Comparison of ENCODE assay signal across 14 cellular contexts in the genomic region with DNA sequence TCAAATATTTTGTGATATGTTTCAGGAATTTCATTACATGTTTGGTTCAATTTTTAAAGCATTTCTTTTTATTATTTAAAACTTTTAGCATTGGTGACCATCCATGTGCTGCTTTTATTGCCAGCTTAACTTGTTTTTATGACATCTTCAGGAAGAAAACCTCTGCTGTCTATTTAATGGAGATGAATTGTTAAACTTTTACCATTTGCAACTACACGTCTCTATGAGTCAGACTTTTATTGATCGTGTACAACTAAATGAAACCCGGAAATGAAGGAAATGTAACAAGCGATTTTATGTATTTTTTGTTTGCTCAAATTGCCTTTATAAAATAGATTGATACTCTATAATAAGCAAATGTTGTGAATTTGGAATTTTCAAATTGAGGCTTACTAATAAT.
A peak's percentile ranks its signal among the peaks of the same experiment; 100 is the strongest.
DNase-seq lines count a peak whose midpoint lies in the region; ATAC-seq and TF ChIP-seq lines count a peak whose summit lies in the region.
"Had no signal": no experiment of that assay in that cellular context is flagged by ENCODE, and none has a peak within 500 bp of the region (broad histone marks: within the 10 kb centered on the region; RNA-seq: fewer than 3 reads in every experiment).

No MANE protein-coding gene starts in this region.

- H3K4me3 ChIP-seq in HEK293 (ENCODE audit: low read depth, low read length), result no peak overlapping the region
- H3K4me3 ChIP-seq in OCI-LY3 (ENCODE audit: low read length), result no peak overlapping the region
- H3K4me3 ChIP-seq in hepatocyte, result no peak overlapping the region
- H3K4me3 ChIP-seq: gastrocnemius medialis had no signal

- H3K27ac ChIP-seq in HEK293 (ENCODE audit: extremely low read depth, low read depth, low read length) (no peak overlapping the region), OCI-LY3 (ENCODE audit: low read length) (no peak overlapping the region), hepatocyte (peak overlapping the region; percentile 83)
- H3K27ac ChIP-seq: gastrocnemius medialis had no signal

- H3K4me1 ChIP-seq in HEK293 (ENCODE audit: control insufficient read depth, insufficient read depth, low read length) (peaks cover 19% of the 10 kb centered on the region), OCI-LY3 (ENCODE audit: low read length) (peaks cover 35% of the 10 kb centered on the region), hepatocyte (ENCODE audit: insufficient read depth) (peaks cover 69% of the 10 kb centered on the region)

- no peak for DNase-seq in hepatocyte (ENCODE audit: low spot score)
- no peak for DNase-seq in stimulated activated effector memory CD8-positive, alpha-beta T cell treated with anti-CD3 and anti-CD28 coated beads, Interleukin-12 subunit alpha, Interleukin-12 subunit beta, amount 100 ng/mL, for 72 hours (ENCODE audit: low spot score in 2 of 2)
- DNase-seq in NCI-H1436 (lab: John Stamatoyannopoulos, UW), result no peak
- DNase-seq in GM19240 (ENCODE audit: insufficient read length, low spot score), result no peak
- DNase-seq in DMS114 treated with DMSO at 0.1 percent for 48 hours (lab: John Stamatoyannopoulos, UW; ENCODE audit: unreplicated experiment), result no peak
- DNase-seq: activated CD8-positive, alpha-beta memory T cell treated with anti-CD3 and anti-CD28 coated beads for 24 hours; erythroblast; GOT3; NCI-H1930; SIG-M5; stimulated activated CD4-positive, alpha-beta T cell treated with anti-CD3 and anti-CD28 coated beads, Interleukin-4, amount 100 ng/mL, for 1 hour had no signal

- peaks cover 66% of the 10 kb centered on the region for H3K4me1 Mint-ChIP-seq in stimulated activated effector memory CD8-positive, alpha-beta T cell treated with anti-CD3 and anti-CD28 coated beads, Interleukin-12 subunit alpha, Interleukin-12 subunit beta, amount 100 ng/mL, for 72 hours

- 32% methylated on average over 4 of the region's 4 CpGs for WGBS in hepatocyte (ENCODE audit: low lambda C conversion rate, missing lambda C conversion rate)

- peak overlapping the region; percentile 68 for H3K27ac Mint-ChIP-seq in stimulated activated effector memory CD8-positive, alpha-beta T cell treated with anti-CD3 and anti-CD28 coated beads, Interleukin-12 subunit alpha, Interleukin-12 subunit beta, amount 100 ng/mL, for 72 hours

- no peak overlapping the region for H2AFZ ChIP-seq in OCI-LY3 (ENCODE audit: low read depth, low read length)
- H2AFZ ChIP-seq in hepatocyte, result no peak overlapping the region

- ATAC-seq in stimulated activated effector memory CD8-positive, alpha-beta T cell treated with anti-CD3 and anti-CD28 coated beads, Interleukin-12 subunit alpha, Interleukin-12 subunit beta, amount 100 ng/mL, for 72 hours, result no peak

- TF ChIP-seq CTCF in HEK293 (tag by site-specific recombination; IDR thresholded peaks at IDR 0.05), result no peak
- TF ChIP-seq CTCF in OCI-LY3 (IDR thresholded peaks at IDR 0.05; ENCODE audit: low read depth, low read length), result no peak
- no peak for TF ChIP-seq CTCF in hepatocyte (IDR thresholded peaks at IDR 0.05; ENCODE audit: poor library complexity)

- H3K9ac ChIP-seq in OCI-LY3 (ENCODE audit: low read length), result no peak overlapping the region

- no peaks in the 10 kb centered on the region for H3K27me3 ChIP-seq in OCI-LY3 (ENCODE audit: low read depth, low read length)
- H3K27me3 ChIP-seq in hepatocyte, result no peaks in the 10 kb centered on the region
- H3K27me3 ChIP-seq: gastrocnemius medialis had no signal

- H4K20me1 ChIP-seq in OCI-LY3 (ENCODE audit: insufficient read depth, low read length), result peaks cover 95% of the 10 kb centered on the region
- H4K20me1 ChIP-seq in hepatocyte (ENCODE audit: insufficient read depth, poor library complexity, severe bottlenecking), result no peaks in the 10 kb centered on the region

- CTCF ChIA-PET in HEK293 (lab: Yijun Ruan, JAX), result interaction anchor here (1.3 kb wide), 1 partner anchor 17 kb away, joined by 5 read pairs; no protein-coding TSS in a partner anchor

- H3K9me3 Mint-ChIP-seq in stimulated activated effector memory CD8-positive, alpha-beta T cell treated with anti-CD3 and anti-CD28 coated beads, Interleukin-12 subunit alpha, Interleukin-12 subunit beta, amount 100 ng/mL, for 72 hours, result no peaks in the 10 kb centered on the region

- POLR2A ChIA-PET in HEK293 (lab: Yijun Ruan, JAX), result interaction anchor here (0.5 kb wide), 1 partner anchor 897 kb away, joined by 4 read pairs; no protein-coding TSS in a partner anchor

- H3K4me3 Mint-ChIP-seq in stimulated activated effector memory CD8-positive, alpha-beta T cell treated with anti-CD3 and anti-CD28 coated beads, Interleukin-12 subunit alpha, Interleukin-12 subunit beta, amount 100 ng/mL, for 72 hours, result peak overlapping the region; percentile 28

- H3K36me3 ChIP-seq in HEK293 (ENCODE audit: control insufficient read depth in 2 of 2, insufficient read depth in 1 of 2, low read length in 2 of 2) (no peaks in the 10 kb centered on the region), OCI-LY3 (replicated peaks; ENCODE audit: low read depth, low read length) (peaks cover 2% of the 10 kb centered on the region), hepatocyte (replicated peaks; ENCODE audit: insufficient read depth, low read depth) (no peaks in the 10 kb centered on the region)
- H3K36me3 ChIP-seq: gastrocnemius medialis had no signal

- H3K9me3 ChIP-seq in HEK293 (ENCODE audit: control insufficient read depth, insufficient read depth, low read depth, low read length) (no peaks in the 10 kb centered on the region), OCI-LY3 (ENCODE audit: insufficient read depth, low read length) (no peaks in the 10 kb centered on the region), hepatocyte (ENCODE audit: low read depth) (no peaks in the 10 kb centered on the region)
- H3K9me3 ChIP-seq: gastrocnemius medialis had no signal

- no peaks in the 10 kb centered on the region for H3K9me2 ChIP-seq in hepatocyte (replicated peaks; ENCODE audit: insufficient read depth)

- H3K4me2 ChIP-seq in OCI-LY3 (ENCODE audit: low read length) (peak overlapping the region; percentile 42), hepatocyte (peak overlapping the region; percentile 59)

- H3K36me3 Mint-ChIP-seq in stimulated activated effector memory CD8-positive, alpha-beta T cell treated with anti-CD3 and anti-CD28 coated beads, Interleukin-12 subunit alpha, Interleukin-12 subunit beta, amount 100 ng/mL, for 72 hours, result peaks cover 15% of the 10 kb centered on the region

- peaks cover 96% of the 10 kb centered on the region for H3K79me2 ChIP-seq in OCI-LY3 (ENCODE audit: low read length)
- peaks cover 43% of the 10 kb centered on the region for H3K79me2 ChIP-seq in hepatocyte

TF ChIP-seq in HEK293, 187 proteins besides CTCF, POLR2A, EP300 and RAD21 (continues in another document):
- TF ChIP-seq YY2 (tag by site-specific recombination; IDR thresholded peaks at IDR 0.05) (no peak), GLI2 (tag by site-specific recombination; IDR thresholded peaks at IDR 0.05; ENCODE audit: borderline replicate concordance, low read depth) (peak; percentile 59; the same call in 1 of the 2 replicates), ZNF449 (tag by site-specific recombination; IDR thresholded peaks at IDR 0.05) (no peak), ZNF843 (tag by site-specific recombination; IDR thresholded peaks at IDR 0.05) (peak; percentile 17; the same call in 1 of the 2 replicates), ZNF473 (tag by site-specific recombination; IDR thresholded peaks at IDR 0.05) (no peak), ZNF362 (tag by site-specific recombination; IDR thresholded peaks at IDR 0.05) (peak; percentile 79; the same call in 1 of the 2 replicates), ZNF629 (tag by site-specific recombination; IDR thresholded peaks at IDR 0.05) (peak; percentile 79), KLF8 (tag by site-specific recombination; IDR thresholded peaks at IDR 0.05) (0 out of 2 replicates have a peak, but pooled peaks have one; percentile 23), ZNF707 (tag by site-specific recombination; IDR thresholded peaks at IDR 0.05) (no peak), GLI4 (tag by site-specific recombination; IDR thresholded peaks at IDR 0.05) (no peak), ZNF558 (tag by site-specific recombination; IDR thresholded peaks at IDR 0.05) (0 out of 2 replicates have a peak, but pooled peaks have one; percentile 41), ZEB2 (tag by site-specific recombination; IDR thresholded peaks at IDR 0.05) (peak; percentile 57; the same call in 1 of the 2 replicates)
- TF ChIP-seq, protein P1, sequence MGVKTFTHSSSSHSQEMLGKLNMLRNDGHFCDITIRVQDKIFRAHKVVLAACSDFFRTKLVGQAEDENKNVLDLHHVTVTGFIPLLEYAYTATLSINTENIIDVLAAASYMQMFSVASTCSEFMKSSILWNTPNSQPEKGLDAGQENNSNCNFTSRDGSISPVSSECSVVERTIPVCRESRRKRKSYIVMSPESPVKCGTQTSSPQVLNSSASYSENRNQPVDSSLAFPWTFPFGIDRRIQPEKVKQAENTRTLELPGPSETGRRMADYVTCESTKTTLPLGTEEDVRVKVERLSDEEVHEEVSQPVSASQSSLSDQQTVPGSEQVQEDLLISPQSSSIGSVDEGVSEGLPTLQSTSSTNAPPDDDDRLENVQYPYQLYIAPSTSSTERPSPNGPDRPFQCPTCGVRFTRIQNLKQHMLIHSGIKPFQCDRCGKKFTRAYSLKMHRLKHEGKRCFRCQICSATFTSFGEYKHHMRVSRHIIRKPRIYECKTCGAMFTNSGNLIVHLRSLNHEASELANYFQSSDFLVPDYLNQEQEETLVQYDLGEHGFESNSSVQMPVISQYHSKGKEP (tag by site-specific recombination; IDR thresholded peaks at IDR 0.05), result peak; percentile 84
